8 cellular contexts compared by ENCODE assay signal in the genomic region with DNA sequence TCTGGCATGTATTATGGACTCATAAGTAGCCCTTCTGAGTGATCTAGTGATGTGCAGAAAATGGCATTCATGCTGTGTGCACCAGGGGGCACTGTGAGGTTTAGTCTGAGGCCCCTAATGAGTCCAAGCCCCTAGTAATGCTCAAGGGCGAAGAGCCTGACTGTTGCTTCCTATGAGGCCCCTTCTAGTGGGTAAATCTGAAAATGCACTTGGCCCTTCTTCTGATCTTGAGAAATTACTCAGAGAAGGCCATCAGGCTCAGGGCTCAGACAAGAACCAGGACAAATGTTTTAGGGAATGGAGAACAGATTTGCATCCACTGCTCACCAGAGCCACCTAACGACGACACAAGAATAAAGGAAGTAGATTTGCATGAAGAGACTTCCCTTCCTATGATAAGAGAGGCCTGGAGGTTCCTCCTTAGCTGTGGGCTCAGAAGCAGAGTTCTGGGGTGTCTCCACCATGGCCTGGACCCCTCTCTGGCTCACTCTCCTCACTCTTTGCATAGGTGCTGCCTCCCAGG.
DNase-seq lines count a peak whose midpoint lies in the region; ATAC-seq and TF ChIP-seq lines count a peak whose summit lies in the region.

No MANE protein-coding gene starts in this region.

- H3K4me1 Mint-ChIP-seq in activated CD8-positive, alpha-beta memory T cell treated with anti-CD3 and anti-CD28 coated beads, Interleukin-2, amount 10 ng/mL, durations not matched to agents 7 days and 5 days = peaks cover 34% of the 10 kb centered on the region

- DNase-seq in NK-92 treated with Interleukin-12 subunit alpha and Interleukin-12 subunit beta, amount 100 ng/mL, for 24 hours (lab: John Stamatoyannopoulos, UW) = peak; percentile 45
- DNase-seq in NK-92 (lab: John Stamatoyannopoulos, UW; ENCODE audit: unreplicated experiment) = no peak
- DNase-seq in NCI-H460 (ENCODE audit: extremely low read depth, low read depth) = peak; percentile 39
- peak; percentile 72 for DNase-seq in activated CD8-positive, alpha-beta memory T cell treated with anti-CD3 and anti-CD28 coated beads, Interleukin-2, amount 10 ng/mL, durations not matched to agents 7 days and 5 days
- DNase-seq in foreskin keratinocyte = peak; percentile 2 to 6
- DNase-seq in retina = peak; percentile 28

- peak; percentile 47 for ATAC-seq in HG02571 (IDR thresholded peaks at IDR 0.05; ENCODE audit: unreplicated experiment)
- peak; percentile 88 for ATAC-seq in activated CD8-positive, alpha-beta memory T cell treated with anti-CD3 and anti-CD28 coated beads, Interleukin-2, amount 10 ng/mL, durations not matched to agents 7 days and 5 days
- ATAC-seq in foreskin keratinocyte = peak; percentile 48
- no peak for ATAC-seq in HG03439 (IDR thresholded peaks at IDR 0.05; ENCODE audit: unreplicated experiment)

- TF ChIP-seq CTCF in foreskin keratinocyte (conservative IDR thresholded peaks at IDR 0.05) = peak; percentile 60

- peak overlapping the region; percentile 37 for H3K27ac Mint-ChIP-seq in activated CD8-positive, alpha-beta memory T cell treated with anti-CD3 and anti-CD28 coated beads, Interleukin-2, amount 10 ng/mL, durations not matched to agents 7 days and 5 days

- peaks cover 3% of the 10 kb centered on the region for H3K27me3 ChIP-seq in foreskin keratinocyte

- H3K4me1 ChIP-seq in foreskin keratinocyte = no peaks in the 10 kb centered on the region

- H3K27ac ChIP-seq in foreskin keratinocyte = no peak overlapping the region

- no peaks in the 10 kb centered on the region for H3K9me3 Mint-ChIP-seq in activated CD8-positive, alpha-beta memory T cell treated with anti-CD3 and anti-CD28 coated beads, Interleukin-2, amount 10 ng/mL, durations not matched to agents 7 days and 5 days (ENCODE audit: low read depth)

- peaks cover 2% of the 10 kb centered on the region for H3K27me3 Mint-ChIP-seq in activated CD8-positive, alpha-beta memory T cell treated with anti-CD3 and anti-CD28 coated beads, Interleukin-2, amount 10 ng/mL, durations not matched to agents 7 days and 5 days

- H3K36me3 Mint-ChIP-seq in activated CD8-positive, alpha-beta memory T cell treated with anti-CD3 and anti-CD28 coated beads, Interleukin-2, amount 10 ng/mL, durations not matched to agents 7 days and 5 days = no peaks in the 10 kb centered on the region

- H3K4me3 Mint-ChIP-seq in activated CD8-positive, alpha-beta memory T cell treated with anti-CD3 and anti-CD28 coated beads, Interleukin-2, amount 10 ng/mL, durations not matched to agents 7 days and 5 days = no peak overlapping the region

- CTCF ChIA-PET in activated CD8-positive, alpha-beta memory T cell treated with anti-CD3 and anti-CD28 coated beads, Interleukin-2, amount 10 ng/mL, durations not matched to agents 7 days and 5 days (lab: Charles Lee) = interaction anchor here (0.8 to 3.6 kb wide), 12 partner anchors 8 to 238 kb away, joined by 3 to 20 read pairs (median 5); no protein-coding TSS in a partner anchor
